In genomic region chr5:102715405-102715804, GRCh38 we compare ENCODE assay signal across 14 cellular contexts. TPM values are rescaled to one million over a fixed set of nuclear protein-coding genes. Genes with fewer than 3 reads are reported as not detected.
DNase-seq lines count a peak whose midpoint lies in the region; ATAC-seq, FAIRE-seq and TF ChIP-seq lines count a peak whose summit lies in the region.
"Had no signal": no experiment of that assay in that cellular context is flagged by ENCODE, and none has a peak within 500 bp of the region (broad histone marks: within the 10 kb centered on the region; RNA-seq: fewer than 3 reads in every experiment).

No MANE protein-coding gene starts in this region.

- H3K4me1 ChIP-seq in IMR-90 (ENCODE audit: control insufficient read depth, insufficient read depth, low read length) (peaks cover 11% of the 10 kb centered on the region), keratinocyte (ENCODE audit: control insufficient read depth, extremely low read depth, insufficient read depth, low read length) (peaks cover 37% of the 10 kb centered on the region), stomach (no peaks in the 10 kb centered on the region)

- H3K9me1 ChIP-seq in IMR-90 (ENCODE audit: insufficient read depth, low read length) (no peaks in the 10 kb centered on the region; the same call in 1 of the 2 replicates), keratinocyte (ENCODE audit: control insufficient read depth, extremely low read depth, insufficient read depth, low read length) (no peaks in the 10 kb centered on the region)

- TF ChIP-seq RAD21 in IMR-90 (IDR thresholded peaks at IDR 0.05; ENCODE audit: low read length) = no peak

- intact Hi-C loops in Calu3 (cut with micrococcal nuclease; ENCODE audit: unreplicated experiment) = no loop called here
- intact Hi-C loops in IMR-90 (cut with micrococcal nuclease) = loop anchor here (2.0 kb wide), 1 partner anchor 39 kb away; the partner anchor contains the start of gene PAM
- intact Hi-C loops in stomach (cut with DNase I; ENCODE audit: low total_unique reads) = no loop called here

- H3K27ac Mint-ChIP-seq in Calu3 (ENCODE audit: unreplicated experiment) = no peak overlapping the region
- H3K27ac Mint-ChIP-seq in T-helper 2 cell treated with Interferon-gamma antibody and Interleukin-4, amounts not matched to agents 5 μg/mL and 100 μg/mL, for 36 hours = no peak overlapping the region
- H3K27ac Mint-ChIP-seq: activated naive CD4-positive, alpha-beta T cell treated with anti-CD3 and anti-CD28 coated beads, Interleukin-2, amount 10 ng/mL, durations not matched to agents 7 days and 5 days had no signal

- H2BK5ac ChIP-seq in IMR-90 (ENCODE audit: low read depth, low read length, poor library complexity, severe bottlenecking) = peak overlapping the region; percentile 53

- H4K5ac ChIP-seq in IMR-90 (ENCODE audit: low read depth, low read length) = no peak overlapping the region

- WGBS in IMR-90 (ENCODE audit: extremely low coverage in 2 of 2, insufficient read length in 1 of 2), 2 experiments = no CpG with 5 or more reads among the region's 3 CpGs
- WGBS in stomach, 5 donors = 45 to 69% (median 56%) methylated on average over 3 of the region's 3 CpGs

- H2BK20ac ChIP-seq in IMR-90 (ENCODE audit: low read depth, low read length) = no peak overlapping the region

- H3K4ac ChIP-seq in IMR-90 (ENCODE audit: low read depth, low read length) = no peak overlapping the region

- H4K20me1 ChIP-seq in IMR-90 (ENCODE audit: insufficient read depth, low read length) (no peaks in the 10 kb centered on the region), keratinocyte (ENCODE audit: control insufficient read depth, extremely low read depth, insufficient read depth, low read length) (no peaks in the 10 kb centered on the region)

- no peak overlapping the region; a peak in 1 of 4 replicates for H4K8ac ChIP-seq in IMR-90 (ENCODE audit: low read depth in 2 of 2, low read length in 2 of 2)

- no peak overlapping the region for H2AK5ac ChIP-seq in IMR-90 (ENCODE audit: low read depth, low read length)

- H3K23ac ChIP-seq in IMR-90 (ENCODE audit: low read depth, low read length) = no peak overlapping the region

- H4K91ac ChIP-seq in IMR-90 (ENCODE audit: insufficient read depth, low read depth, low read length) = no peak overlapping the region

- no peaks in the 10 kb centered on the region for H3K27me3 Mint-ChIP-seq in Calu3 (ENCODE audit: unreplicated experiment)
- H3K27me3 Mint-ChIP-seq in T-helper 2 cell treated with Interferon-gamma antibody and Interleukin-4, amounts not matched to agents 5 μg/mL and 100 μg/mL, for 36 hours (ENCODE audit: low read depth) = no peaks in the 10 kb centered on the region
- H3K27me3 Mint-ChIP-seq: activated naive CD4-positive, alpha-beta T cell treated with anti-CD3 and anti-CD28 coated beads, Interleukin-2, amount 10 ng/mL, durations not matched to agents 7 days and 5 days had no signal

- H2AFZ ChIP-seq in IMR-90 (replicated peaks; ENCODE audit: low read length, poor library complexity) = no peak overlapping the region
- no peak overlapping the region for H2AFZ ChIP-seq in keratinocyte (ENCODE audit: control insufficient read depth, low read length)

- peak; percentile 88 for FAIRE-seq in keratinocyte (lab: Jason Lieb, UNC)
- FAIRE-seq: K562 had no signal

- H3K36me3 ChIP-seq in IMR-90 (ENCODE audit: control insufficient read depth, insufficient read depth, low read length) (no peaks in the 10 kb centered on the region), keratinocyte (ENCODE audit: control insufficient read depth in 2 of 2, extremely low read depth in 1 of 2, insufficient read depth in 2 of 2, low read length in 2 of 2) (no peaks in the 10 kb centered on the region), stomach (no peaks in the 10 kb centered on the region)

- H3K4me3 ChIP-seq in IMR-90 (ENCODE audit: insufficient read depth, low read depth, low read length) (no peak overlapping the region), astrocyte of the spinal cord (ENCODE audit: low read depth, low read length) (no peak overlapping the region), keratinocyte (ENCODE audit: control insufficient read depth in 2 of 3, extremely low read depth in 1 of 3, insufficient read depth in 2 of 3, low read depth in 1 of 3, low read length in 3 of 3) (no peak overlapping the region), stomach (no peak overlapping the region)
- H3K4me3 ChIP-seq: K562 had no signal

- H3K9ac ChIP-seq in IMR-90 (ENCODE audit: low read depth, low read length) (no peak overlapping the region), keratinocyte (ENCODE audit: control insufficient read depth, extremely low read depth, insufficient read depth, low read length) (no peak overlapping the region)

- no TSS peak for BruUV-seq in Calu3 (replicated peaks; lab: Mats Ljungman, UMichigan)
- no TSS peak for BruUV-seq in IMR-90 (replicated peaks; lab: Mats Ljungman, UMichigan)

- H3K27ac ChIP-seq in IMR-90 (ENCODE audit: insufficient read depth, low read length) (no peak overlapping the region), keratinocyte (ENCODE audit: control insufficient read depth, insufficient read depth, low read length) (no peak overlapping the region), stomach (no peak overlapping the region)
- H3K27ac ChIP-seq: VCaP had no signal

- CTCF ChIA-PET in Calu3 (lab: Charles Lee) (interaction anchor here (0.8 to 1.2 kb wide), 6 partner anchors 9 to 41 kb away, joined by 3 to 7 read pairs (median 4); no protein-coding TSS in a partner anchor), IMR-90 (lab: Yijun Ruan, JAX) (interaction anchor here (0.6 to 0.8 kb wide), 3 partner anchors 20 to 34 kb away, joined by 3 to 4 read pairs (median 3); no protein-coding TSS in a partner anchor)

- H3K27me3 ChIP-seq in IMR-90 (ENCODE audit: control insufficient read depth, insufficient read depth, low read length) = no peaks in the 10 kb centered on the region
- no peaks in the 10 kb centered on the region for H3K27me3 ChIP-seq in keratinocyte (ENCODE audit: control insufficient read depth, extremely low read depth, insufficient read depth, low read length)
- H3K27me3 ChIP-seq in stomach = no peaks in the 10 kb centered on the region

- H3K9me3 ChIP-seq in IMR-90 (ENCODE audit: control insufficient read depth, insufficient read depth, low read length) = 0 out of 2 replicates have a peak, but pooled peaks cover 4% of the 10 kb centered on the region
- no peaks in the 10 kb centered on the region for H3K9me3 ChIP-seq in keratinocyte (ENCODE audit: control insufficient read depth, low read depth, low read length)
- H3K9me3 ChIP-seq in stomach = no peaks in the 10 kb centered on the region

- TF ChIP-seq CTCF in Calu3 (IDR thresholded peaks at IDR 0.05; ENCODE audit: unreplicated experiment) (no peak), IMR-90 (conservative IDR thresholded peaks at IDR 0.05; ENCODE audit: low read depth, low read length) (no peak), astrocyte of the spinal cord (IDR thresholded peaks at IDR 0.05; ENCODE audit: low read depth, low read length) (no peak), keratinocyte (optimal IDR thresholded peaks at IDR 0.05 in 1 of 3, IDR thresholded peaks at IDR 0.05 in 1 of 3, conservative IDR thresholded peaks at IDR 0.05 in 1 of 3; ENCODE audit: extremely low read depth in 1 of 3, insufficient read depth in 2 of 3, low read length in 3 of 3) (no peak), stomach (IDR thresholded peaks at IDR 0.05) (no peak)

- dilution Hi-C loops in IMR-90 (cut with HindIII; ENCODE audit: low sequenced_read_pairs, unreplicated experiment) (no loop called here), keratinocyte (cut with MboI; ENCODE audit: extremely low pct_ligation_motif_present, low sequenced_read_pairs) (no loop called here)

- peak overlapping the region; percentile 53; the same call in 1 of the 2 replicates for H3K14ac ChIP-seq in IMR-90 (replicated peaks; ENCODE audit: low read depth, low read length)

- H2BK15ac ChIP-seq in IMR-90 (ENCODE audit: low read depth, low read length) = 0 out of 3 replicates have a peak overlapping the region, but pooled peaks have one; percentile 41

- no peak for TF ChIP-seq EP300 in stomach (IDR thresholded peaks at IDR 0.05)

- H3K79me2 ChIP-seq in keratinocyte (ENCODE audit: control insufficient read depth, insufficient read depth, low read length) = no peaks in the 10 kb centered on the region

- DNase-seq in Calu3 = peak; percentile 13
- peak; percentile 90 for DNase-seq in IMR-90
- DNase-seq in astrocyte of the spinal cord (ENCODE audit: low read depth, low spot score) = peak; percentile 72
- peak; percentile 83 for DNase-seq in keratinocyte (ENCODE audit: low read depth, low spot score)
- DNase-seq in T-helper 2 cell treated with Interferon-gamma antibody and Interleukin-4, amounts not matched to agents 5 μg/mL and 100 μg/mL, for 36 hours (ENCODE audit: low spot score) = no peak
- DNase-seq in stomach = no peak
- DNase-seq in mucosa of gallbladder (ENCODE audit: low spot score) = no peak
- DNase-seq: activated naive CD4-positive, alpha-beta T cell treated with anti-CD3 and anti-CD28 coated beads, Interleukin-2, amount 10 ng/mL, durations not matched to agents 7 days and 5 days; DMS79; NCI-H2081; OCI-M1 had no signal

- no peak overlapping the region for H2BK120ac ChIP-seq in IMR-90 (ENCODE audit: low read depth, low read length)

- no peaks in the 10 kb centered on the region for H3K79me1 ChIP-seq in IMR-90 (ENCODE audit: low read depth in 1 of 2, low read length in 2 of 2)

- TF ChIP-seq POLR2A in IMR-90 (IDR thresholded peaks at IDR 0.05; ENCODE audit: low read depth, low read length) = no peak
- TF ChIP-seq POLR2A in stomach (IDR thresholded peaks at IDR 0.05) = no peak

- POLR2A ChIA-PET in IMR-90 (lab: Charles Lee; ENCODE audit: unreplicated experiment) = no interaction called here

- H3K4me2 ChIP-seq in IMR-90 (ENCODE audit: low read depth, low read length) (no peak overlapping the region), keratinocyte (ENCODE audit: control insufficient read depth, extremely low read depth, insufficient read depth, low read depth, low read length) (peak overlapping the region; percentile 34)

- peak; percentile 66 for ATAC-seq in IMR-90 (ENCODE audit: low read depth)
- no peak for ATAC-seq in GM21526 (IDR thresholded peaks at IDR 0.05; ENCODE audit: low FRiP score, unreplicated experiment)
- ATAC-seq: K562 had no signal

- no peaks in the 10 kb centered on the region for H3K9me3 Mint-ChIP-seq in Calu3 (ENCODE audit: low read depth, unreplicated experiment)
- H3K9me3 Mint-ChIP-seq in T-helper 2 cell treated with Interferon-gamma antibody and Interleukin-4, amounts not matched to agents 5 μg/mL and 100 μg/mL, for 36 hours = no peaks in the 10 kb centered on the region
- H3K9me3 Mint-ChIP-seq: activated naive CD4-positive, alpha-beta T cell treated with anti-CD3 and anti-CD28 coated beads, Interleukin-2, amount 10 ng/mL, durations not matched to agents 7 days and 5 days had no signal

- in situ Hi-C loops in IMR-90 (cut with MboI; ENCODE audit: low sequenced_read_pairs) = no loop called here
- in situ Hi-C loops in astrocyte of the spinal cord (cut with HindIII; ENCODE audit: low sequenced_read_pairs) = no loop called here

- H3K36me3 Mint-ChIP-seq in Calu3 (ENCODE audit: insufficient read depth, unreplicated experiment) = no peaks in the 10 kb centered on the region
- no peaks in the 10 kb centered on the region for H3K36me3 Mint-ChIP-seq in T-helper 2 cell treated with Interferon-gamma antibody and Interleukin-4, amounts not matched to agents 5 μg/mL and 100 μg/mL, for 36 hours (ENCODE audit: low read depth)
- H3K36me3 Mint-ChIP-seq: activated naive CD4-positive, alpha-beta T cell treated with anti-CD3 and anti-CD28 coated beads, Interleukin-2, amount 10 ng/mL, durations not matched to agents 7 days and 5 days had no signal

- H2AK9ac ChIP-seq in IMR-90 (replicated peaks; ENCODE audit: low read depth, low read length, poor library complexity) = no peak overlapping the region

- no peak overlapping the region for H3K56ac ChIP-seq in IMR-90 (ENCODE audit: extremely low read depth, insufficient read depth, low read length)

- no peak overlapping the region for H3K4me3 Mint-ChIP-seq in Calu3 (ENCODE audit: low read depth, unreplicated experiment)
- H3K4me3 Mint-ChIP-seq in T-helper 2 cell treated with Interferon-gamma antibody and Interleukin-4, amounts not matched to agents 5 μg/mL and 100 μg/mL, for 36 hours = no peak overlapping the region
- H3K4me3 Mint-ChIP-seq: activated naive CD4-positive, alpha-beta T cell treated with anti-CD3 and anti-CD28 coated beads, Interleukin-2, amount 10 ng/mL, durations not matched to agents 7 days and 5 days had no signal

- H3K18ac ChIP-seq in IMR-90 (ENCODE audit: low read depth, low read length) = peak overlapping the region; percentile 67; the same call in 1 of the 2 replicates

- peaks cover 35% of the 10 kb centered on the region for H3K4me1 Mint-ChIP-seq in Calu3 (ENCODE audit: low read depth, unreplicated experiment)
- no peaks in the 10 kb centered on the region for H3K4me1 Mint-ChIP-seq in T-helper 2 cell treated with Interferon-gamma antibody and Interleukin-4, amounts not matched to agents 5 μg/mL and 100 μg/mL, for 36 hours (ENCODE audit: low read depth)
- H3K4me1 Mint-ChIP-seq: activated naive CD4-positive, alpha-beta T cell treated with anti-CD3 and anti-CD28 coated beads, Interleukin-2, amount 10 ng/mL, durations not matched to agents 7 days and 5 days had no signal

RNA-seq across cellular contexts. Expression of gene PAM, which starts 39.7 kb away (rescaled TPM):
- total RNA-seq in Calu3 (2022) (88.8 and 142 TPM in 2 replicates), IMR-90 (2012; rRNA removed) (112 and 115 TPM in 2 replicates), stomach (100 to 1,000 TPM in 4 of 5 donors, 10 to 100 TPM in 1; 27.4 to 322 (median 218) TPM), mucosa of gallbladder (99.3 TPM)
- polyA plus RNA-seq in IMR-90 (2012; rRNA removed) (149 and 179 TPM in 2 replicates), keratinocyte (105 to 192 TPM (median 149 TPM) in 3 replicates), stomach (10 to 100 TPM; 37.4 to 66.5 (median 39.1) TPM)
- 132 and 150 TPM in 2 replicates for polyA plus RNA-seq in IMR-90 (2012; cell fraction: cytosol; rRNA removed)
- 57.8 and 161 TPM in 2 replicates for polyA plus RNA-seq in IMR-90 (2012; cell fraction: nucleus; rRNA removed; ENCODE audit: low replicate concordance)
- polyA plus RNA-seq in keratinocyte (2011; ENCODE audit: low read depth) = 96.9 TPM
- polyA plus RNA-seq in keratinocyte (2011; cell fraction: cytosol; rRNA removed) = 73.8 and 136 TPM in 2 replicates
- 229 and 277 TPM in 2 replicates for polyA plus RNA-seq in keratinocyte (2011; cell fraction: nucleus; rRNA removed)
- 82.4 and 84.4 TPM in 2 replicates for polyA plus RNA-seq in keratinocyte (2012; ENCODE audit: low replicate concordance)
- polyA minus RNA-seq in keratinocyte = 47.6 to 157 TPM (median 127 TPM) in 3 replicates
- polyA minus RNA-seq in keratinocyte (2011; cell fraction: cytosol; rRNA and poly(A)+ RNA removed) = 104 TPM
- polyA minus RNA-seq in keratinocyte (2011; cell fraction: nucleus; rRNA and poly(A)+ RNA removed) = 257 and 400 TPM in 2 replicates

Comparison
In these comparisons a context has a peak if more than half of its experiments do, and no peak if none do; other contexts are left out.
1. DNase-seq: peak in Calu3 (single experiment), IMR-90 (single experiment), astrocyte of the spinal cord (single experiment) and keratinocyte (single experiment); none in T-helper 2 cell treated with Interferon-gamma antibody and Interleukin-4, amounts not matched to agents 5 μg/mL and 100 μg/mL, for 36 hours (single experiment), stomach (single experiment) and mucosa of gallbladder (single experiment).